Comparison of ENCODE assay signal across 8 cellular contexts in genomic region chr16:89442990-89443726, GRCh38. TPM values are rescaled to one million over a fixed set of nuclear protein-coding genes. Genes with fewer than 3 reads are reported as not detected.
A peak's percentile ranks its signal among the peaks of the same experiment; 100 is the strongest.
DNase-seq lines count a peak whose midpoint lies in the region; ATAC-seq and TF ChIP-seq lines count a peak whose summit lies in the region.

No MANE protein-coding gene starts in this region.

- in situ Hi-C loops in GM13976 (cut with MboI; ENCODE audit: low sequenced_read_pairs, unreplicated experiment): no loop called here

- intact Hi-C loops in activated naive CD4-positive, alpha-beta T cell treated with anti-CD3 and anti-CD28 coated beads for 36 hours (cut with micrococcal nuclease): no loop called here
- intact Hi-C loops in posterior vena cava (cut with DNase I): no loop called here

- H3K4me3 Mint-ChIP-seq in activated naive CD4-positive, alpha-beta T cell treated with anti-CD3 and anti-CD28 coated beads for 36 hours: no peak overlapping the region
- peak overlapping the region; percentile 58 to 80 (median 61) for H3K4me3 Mint-ChIP-seq in T-cell

- peak overlapping the region; percentile 57 for H3K27ac Mint-ChIP-seq in activated naive CD4-positive, alpha-beta T cell treated with anti-CD3 and anti-CD28 coated beads for 36 hours
- peak overlapping the region; percentile 56 to 85 for H3K27ac Mint-ChIP-seq in T-cell

- H3K27me3 Mint-ChIP-seq in activated naive CD4-positive, alpha-beta T cell treated with anti-CD3 and anti-CD28 coated beads for 36 hours (ENCODE audit: low read depth): no peaks in the 10 kb centered on the region
- H3K27me3 Mint-ChIP-seq in T-cell: no peaks in the 10 kb centered on the region

- CTCF ChIA-PET in activated naive CD4-positive, alpha-beta T cell treated with anti-CD3 and anti-CD28 coated beads for 36 hours (lab: Charles Lee): interaction anchor here (1.0 to 1.4 kb wide), 2 partner anchors 87 to 115 kb away, joined by 3 read pairs; no protein-coding TSS in a partner anchor
- CTCF ChIA-PET in T-cell (lab: Charles Lee): no interaction called here

- no peaks in the 10 kb centered on the region for H3K9me3 Mint-ChIP-seq in activated naive CD4-positive, alpha-beta T cell treated with anti-CD3 and anti-CD28 coated beads for 36 hours
- no peaks in the 10 kb centered on the region for H3K9me3 Mint-ChIP-seq in T-cell

- no peak for TF ChIP-seq CTCF in GM13976 (IDR thresholded peaks at IDR 0.05; ENCODE audit: borderline replicate concordance, control extremely low read depth, extremely low read depth, insufficient read depth, missing control alignments)

- POLR2A ChIA-PET in T-cell (lab: Charles Lee): no interaction called here

- ATAC-seq in T-cell (replicated peaks in 1 of 4) (no peak), GM18867 (IDR thresholded peaks at IDR 0.05; ENCODE audit: unreplicated experiment) (no peak)

- H3K36me3 Mint-ChIP-seq in activated naive CD4-positive, alpha-beta T cell treated with anti-CD3 and anti-CD28 coated beads for 36 hours (ENCODE audit: low read depth): peaks cover 5% of the 10 kb centered on the region
- H3K36me3 Mint-ChIP-seq in T-cell: no peaks in the 10 kb centered on the region

- DNase-seq in activated naive CD4-positive, alpha-beta T cell treated with anti-CD3 and anti-CD28 coated beads for 36 hours: no peak
- DNase-seq in activated naive CD4-positive, alpha-beta T cell treated with Interleukin-2 at 50 U/mL for 16 hours: no peak
- DNase-seq in T-cell (no peak), fibroblast of peridontal ligament (ENCODE audit: extremely low read depth) (peak; percentile 75), posterior vena cava (ENCODE audit: low spot score) (peak; percentile 83), putamen (ENCODE audit: low spot score) (no peak), GM13976 (ENCODE audit: low spot score) (no peak)

- peaks cover 95% of the 10 kb centered on the region for H3K4me1 Mint-ChIP-seq in activated naive CD4-positive, alpha-beta T cell treated with anti-CD3 and anti-CD28 coated beads for 36 hours (ENCODE audit: low read depth)
- peaks cover 95 to 97% (median 96%) of the 10 kb centered on the region in 3 donors for H3K4me1 Mint-ChIP-seq in T-cell

RNA-seq across cellular contexts. Expression of gene ANKRD11, which starts 47.2 kb away (rescaled TPM):
- total RNA-seq in activated naive CD4-positive, alpha-beta T cell treated with anti-CD3 and anti-CD28 coated beads for 36 hours: 100 to 1,000 TPM; 174 to 177 TPM
- total RNA-seq in T-cell (100 to 1,000 TPM; 257 to 294 (median 271) TPM), posterior vena cava (100 to 1,000 TPM in 1 of 2 donors, 10 to 100 TPM in 1; 95.0 to 110 TPM)

Comparison
In these comparisons a context has a peak if more than half of its experiments do, and no peak if none do; other contexts are left out.
1. DNase-seq: peak in fibroblast of peridontal ligament (single experiment) and posterior vena cava (single experiment); none in activated naive CD4-positive, alpha-beta T cell treated with anti-CD3 and anti-CD28 coated beads for 36 hours (single experiment), activated naive CD4-positive, alpha-beta T cell treated with Interleukin-2 at 50 U/mL for 16 hours (single experiment), T-cell (0 of 34), putamen (single experiment) and GM13976 (single experiment).